In genomic region chr12:23640754-23641153, GRCh38 we compare ENCODE assay signal across 19 cellular contexts.
DNase-seq lines count a peak whose midpoint lies in the region; ATAC-seq and TF ChIP-seq lines count a peak whose summit lies in the region.
"Had no signal": no experiment of that assay in that cellular context is flagged by ENCODE, and none has a peak within 500 bp of the region (broad histone marks: within the 10 kb centered on the region; RNA-seq: fewer than 3 reads in every experiment).

No MANE protein-coding gene starts in this region.

- no peak overlapping the region for H3K14ac ChIP-seq in mesenchymal stem cell (ENCODE audit: low read length in 2 of 2)

- peaks cover 34% of the 10 kb centered on the region for H3K4me1 ChIP-seq in iPS-20b (ENCODE audit: insufficient read depth, low read length)
- no peaks in the 10 kb centered on the region for H3K4me1 ChIP-seq in upper lobe of left lung
- H3K4me1 ChIP-seq in mesenchymal stem cell (ENCODE audit: control insufficient read depth, insufficient read depth, low read depth, low read length) = no peaks in the 10 kb centered on the region

- H2BK120ac ChIP-seq in mesenchymal stem cell (ENCODE audit: low read depth, low read length) = no peak overlapping the region

- no peak for TF ChIP-seq EP300 in upper lobe of left lung (IDR thresholded peaks at IDR 0.05)

- no peaks in the 10 kb centered on the region for H3K27me3 ChIP-seq in iPS-20b (ENCODE audit: insufficient read depth, low read length)
- no peaks in the 10 kb centered on the region for H3K27me3 ChIP-seq in upper lobe of left lung
- no peaks in the 10 kb centered on the region for H3K27me3 ChIP-seq in mesenchymal stem cell (ENCODE audit: control insufficient read depth in 1 of 2, insufficient read depth in 1 of 2, low read length in 2 of 2)

- H3K36me3 Mint-ChIP-seq in HFFc6 (ENCODE audit: low read depth) = no peaks in the 10 kb centered on the region
- H3K36me3 Mint-ChIP-seq: CD8-positive, alpha-beta T cell; naive thymus-derived CD4-positive, alpha-beta T cell; stimulated activated memory B cell treated with anti-CD40 and anti-IgM and Interleukin-4, amounts not matched to agents 10 μg/mL and 1 μg/mL and 100 μg/mL, for 72 hours had no signal

- H2BK12ac ChIP-seq in mesenchymal stem cell (ENCODE audit: low read length in 2 of 2) = no peak overlapping the region

- peaks cover 42% of the 10 kb centered on the region for H3K9me3 Mint-ChIP-seq in HFFc6

- H3K4me2 ChIP-seq in mesenchymal stem cell (ENCODE audit: low read length, poor library complexity, severe bottlenecking) = no peak overlapping the region

- H3K27ac Mint-ChIP-seq in HFFc6 = no peak overlapping the region
- H3K27ac Mint-ChIP-seq: activated CD4-positive, alpha-beta T cell treated with anti-CD3 and anti-CD28 coated beads, Interleukin-2, amount 10 ng/mL, durations not matched to agents 24 days and 14 days; CD8-positive, alpha-beta T cell; naive thymus-derived CD4-positive, alpha-beta T cell; stimulated activated memory B cell treated with anti-CD40 and anti-IgM and Interleukin-4, amounts not matched to agents 10 μg/mL and 1 μg/mL and 100 μg/mL, for 72 hours had no signal

- H4K91ac ChIP-seq in mesenchymal stem cell (ENCODE audit: low read length) = no peak overlapping the region

- H3K4me3 ChIP-seq in iPS-20b (ENCODE audit: low read length) (peak overlapping the region; percentile 43; the same call in 1 of the 2 replicates), upper lobe of left lung (no peak overlapping the region), mesenchymal stem cell (ENCODE audit: insufficient read depth in 1 of 2, low read depth in 1 of 2, low read length in 2 of 2) (no peak overlapping the region)

- H2AK5ac ChIP-seq in mesenchymal stem cell (ENCODE audit: low read length, severe bottlenecking) = no peak overlapping the region

- H2BK15ac ChIP-seq in mesenchymal stem cell (ENCODE audit: low read depth, poor library complexity, severe bottlenecking) = no peak overlapping the region

- H3K23ac ChIP-seq in mesenchymal stem cell (ENCODE audit: low read length in 2 of 2) = no peak overlapping the region

- no peak for ATAC-seq in upper lobe of left lung (ENCODE audit: low FRiP score in 2 of 2)
- no peak for ATAC-seq in stimulated activated naive CD8-positive, alpha-beta T cell treated with anti-CD3 and anti-CD28 coated beads, Interleukin-15, Interleukin-2, amounts not matched to agents 100 U/mL and 50 U/mL, for 24 hours
- ATAC-seq: CD8-positive, alpha-beta T cell; HCT116; naive thymus-derived CD4-positive, alpha-beta T cell; right cardiac atrium; stimulated activated memory B cell treated with anti-CD40 and anti-IgM and Interleukin-4, amounts not matched to agents 10 μg/mL and 1 μg/mL and 100 μg/mL, for 72 hours had no signal

- H4K8ac ChIP-seq in mesenchymal stem cell (ENCODE audit: low read length) = no peak overlapping the region

- DNase-seq in COLO668 (lab: John Stamatoyannopoulos, UW; ENCODE audit: unreplicated experiment) (peak; percentile 50), NCI-H1417 treated with DMSO at 0.1 percent for 48 hours (lab: John Stamatoyannopoulos, UW) (peak; percentile 19), NCI-H748 (lab: John Stamatoyannopoulos, UW; ENCODE audit: unreplicated experiment) (peak; percentile 98), upper lobe of left lung (no peak), mesenchymal stem cell (no peak), HFFc6 (no peak)
- no peak for DNase-seq in stimulated activated naive CD8-positive, alpha-beta T cell treated with anti-CD3 and anti-CD28 coated beads, Interleukin-15, Interleukin-2, amounts not matched to agents 100 U/mL and 50 U/mL, for 24 hours
- DNase-seq: activated CD4-positive, alpha-beta T cell treated with anti-CD3 and anti-CD28 coated beads, Interleukin-2, amount 10 ng/mL, durations not matched to agents 24 days and 14 days; activated T-cell treated with anti-CD3 and anti-CD28 coated beads, Interleukin-2, amount 50 U/mL, for 1 hour; CD8-positive, alpha-beta T cell; cerebellar nuclear complex; Karpas-422; naive thymus-derived CD4-positive, alpha-beta T cell; NCI-H446; right cardiac atrium; T-helper 9 cell had no signal

- H3K9ac ChIP-seq in iPS-20b (ENCODE audit: low read depth, low read length) = peak overlapping the region; percentile 44; the same call in 1 of the 2 replicates
- H3K9ac ChIP-seq in mesenchymal stem cell (ENCODE audit: low read length) = no peak overlapping the region

- H3K9me3 ChIP-seq in iPS-20b (ENCODE audit: insufficient read depth, low read depth, low read length) = no peaks in the 10 kb centered on the region
- H3K9me3 ChIP-seq in upper lobe of left lung = no peaks in the 10 kb centered on the region
- H3K9me3 ChIP-seq in mesenchymal stem cell (ENCODE audit: control insufficient read depth, low read length) = peaks cover 2% of the 10 kb centered on the region

- no peak for TF ChIP-seq POLR2A in upper lobe of left lung (IDR thresholded peaks at IDR 0.05)

- 78 to 84% methylated on average over 4 of the region's 4 CpGs for WGBS in upper lobe of left lung, 2 donors
- 88% methylated on average over 1 of the region's 4 CpGs for WGBS in mesenchymal stem cell

- H3K4me3 Mint-ChIP-seq in HFFc6 = no peak overlapping the region
- H3K4me3 Mint-ChIP-seq: activated CD4-positive, alpha-beta T cell treated with anti-CD3 and anti-CD28 coated beads, Interleukin-2, amount 10 ng/mL, durations not matched to agents 24 days and 14 days; CD8-positive, alpha-beta T cell; naive thymus-derived CD4-positive, alpha-beta T cell; stimulated activated memory B cell treated with anti-CD40 and anti-IgM and Interleukin-4, amounts not matched to agents 10 μg/mL and 1 μg/mL and 100 μg/mL, for 72 hours had no signal

- no peak overlapping the region for H2BK5ac ChIP-seq in mesenchymal stem cell (ENCODE audit: low read depth, low read length, poor library complexity, severe bottlenecking)

- H3K79me1 ChIP-seq in mesenchymal stem cell (replicated peaks; ENCODE audit: low read length, poor library complexity, severe bottlenecking) = no peaks in the 10 kb centered on the region

- no peak overlapping the region for H2AFZ ChIP-seq in mesenchymal stem cell (ENCODE audit: low read depth, low read length)

- TF ChIP-seq CTCF in upper lobe of left lung (IDR thresholded peaks at IDR 0.05) (no peak), HFFc6 (IDR thresholded peaks at IDR 0.05) (no peak)

- no peaks in the 10 kb centered on the region for H3K4me1 Mint-ChIP-seq in HFFc6 (ENCODE audit: low read depth)
- H3K4me1 Mint-ChIP-seq: activated CD4-positive, alpha-beta T cell treated with anti-CD3 and anti-CD28 coated beads, Interleukin-2, amount 10 ng/mL, durations not matched to agents 24 days and 14 days; naive thymus-derived CD4-positive, alpha-beta T cell; stimulated activated memory B cell treated with anti-CD40 and anti-IgM and Interleukin-4, amounts not matched to agents 10 μg/mL and 1 μg/mL and 100 μg/mL, for 72 hours had no signal

- H3K27ac ChIP-seq in iPS-20b (ENCODE audit: low read length) (no peak overlapping the region), upper lobe of left lung (no peak overlapping the region), mesenchymal stem cell (ENCODE audit: low read length, poor library complexity, severe bottlenecking) (no peak overlapping the region)

- no peak overlapping the region for H3K4ac ChIP-seq in mesenchymal stem cell (ENCODE audit: low read depth in 1 of 2, low read length in 2 of 2)

- no peaks in the 10 kb centered on the region; the same call in 1 of the 2 replicates for H3K27me3 Mint-ChIP-seq in HFFc6 (ENCODE audit: insufficient read depth)
- H3K27me3 Mint-ChIP-seq: activated CD4-positive, alpha-beta T cell treated with anti-CD3 and anti-CD28 coated beads, Interleukin-2, amount 10 ng/mL, durations not matched to agents 24 days and 14 days; naive thymus-derived CD4-positive, alpha-beta T cell; stimulated activated memory B cell treated with anti-CD40 and anti-IgM and Interleukin-4, amounts not matched to agents 10 μg/mL and 1 μg/mL and 100 μg/mL, for 72 hours had no signal

- H3K18ac ChIP-seq in mesenchymal stem cell (ENCODE audit: low read depth in 1 of 2, low read length in 2 of 2) = no peak overlapping the region

- H3K36me3 ChIP-seq in iPS-20b (ENCODE audit: insufficient read depth, low read depth, low read length) (no peaks in the 10 kb centered on the region), upper lobe of left lung (no peaks in the 10 kb centered on the region), mesenchymal stem cell (ENCODE audit: control insufficient read depth in 1 of 2, insufficient read depth in 2 of 2, low read depth in 1 of 2, low read length in 2 of 2) (no peaks in the 10 kb centered on the region)

Comparison
In these comparisons a context has a peak if more than half of its experiments do, and no peak if none do; other contexts are left out.
1. DNase-seq: peak in COLO668 (single experiment), NCI-H1417 treated with DMSO at 0.1 percent for 48 hours (single experiment) and NCI-H748 (single experiment); none in upper lobe of left lung (0 of 2), mesenchymal stem cell (single experiment), HFFc6 (single experiment) and stimulated activated naive CD8-positive, alpha-beta T cell treated with anti-CD3 and anti-CD28 coated beads, Interleukin-15, Interleukin-2, amounts not matched to agents 100 U/mL and 50 U/mL, for 24 hours (single experiment).